In the genomic region with DNA sequence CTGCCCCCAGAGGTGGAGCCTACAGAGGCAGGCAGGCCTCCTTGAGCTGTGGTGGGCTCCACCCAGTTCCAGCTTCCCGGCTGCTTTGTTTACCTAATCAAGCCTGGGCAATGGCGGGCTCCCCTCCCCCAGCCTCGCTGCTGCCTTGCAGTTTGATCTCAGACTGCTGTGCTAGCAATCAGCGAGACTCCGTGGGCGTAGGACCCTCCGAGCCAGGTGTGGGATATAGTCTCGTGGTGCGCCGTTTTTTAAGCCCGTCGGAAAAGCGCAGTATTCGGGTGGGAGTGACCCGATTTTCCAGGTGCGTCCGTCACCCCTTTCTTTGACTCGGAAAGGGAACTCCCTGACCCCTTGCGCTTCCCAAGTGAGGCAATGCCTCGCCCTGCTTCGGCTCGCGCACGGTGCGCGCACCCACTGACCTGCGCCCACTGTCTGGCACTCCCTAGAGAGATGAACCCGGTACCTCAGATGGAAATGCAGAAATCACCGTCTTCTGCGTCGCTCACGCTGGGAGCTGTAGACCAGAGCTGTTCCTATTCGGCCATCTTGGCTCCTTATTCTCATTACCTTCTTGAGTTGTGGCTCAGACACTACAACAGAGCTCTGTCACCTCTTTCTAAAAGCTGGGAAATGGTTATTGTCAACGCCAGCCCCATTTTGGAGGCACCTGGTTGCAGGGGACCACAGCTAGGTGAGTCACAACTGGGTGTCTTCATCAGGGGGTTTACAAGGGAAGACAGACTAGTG, we compare ENCODE assay signal across 8 cellular contexts. TPM values are rescaled to one million over a fixed set of nuclear protein-coding genes. Genes with fewer than 3 reads are reported as not detected.
DNase-seq lines count a peak whose midpoint lies in the region; TF ChIP-seq lines count a peak whose summit lies in the region.
"Not testable (repeated sequence)": the region's sequence is repeated elsewhere in the genome, so short reads cannot be mapped to it uniquely, and the experiment has no call there.

No MANE protein-coding gene starts in this region.

- not testable (repeated sequence) for H3K27me3 Mint-ChIP-seq in activated CD4-positive, alpha-beta T cell treated with anti-CD3 and anti-CD28 coated beads, Interleukin-2, amount 10 ng/mL, durations not matched to agents 7 days and 5 days

- peaks cover 12% of the 10 kb centered on the region for H3K4me1 ChIP-seq in OCI-LY3 (ENCODE audit: low read length)
- peaks cover 16% of the 10 kb centered on the region for H3K4me1 ChIP-seq in adipocyte (ENCODE audit: control insufficient read depth, insufficient read depth, low read length)
- not testable (repeated sequence) for H3K4me1 ChIP-seq in mucosa of stomach (ENCODE audit: control insufficient read depth, insufficient read depth, low read length)

- H3K36me3 Mint-ChIP-seq in activated CD4-positive, alpha-beta T cell treated with anti-CD3 and anti-CD28 coated beads, Interleukin-2, amount 10 ng/mL, durations not matched to agents 7 days and 5 days (ENCODE audit: low read depth) = peaks cover 36% of the 10 kb centered on the region

- H3K27ac ChIP-seq in AG04450 (ENCODE audit: low read depth, low read length) = not testable (repeated sequence)
- peak overlapping the region; percentile 75 for H3K27ac ChIP-seq in OCI-LY3 (ENCODE audit: low read length)

- CTCF ChIA-PET in AG04450 (lab: Charles Lee) = not testable (repeated sequence)
- CTCF ChIA-PET in activated CD4-positive, alpha-beta T cell treated with anti-CD3 and anti-CD28 coated beads, Interleukin-2, amount 10 ng/mL, durations not matched to agents 7 days and 5 days (lab: Charles Lee) = interaction anchor here (1.4 to 9.6 kb wide), 3 partner anchors 7 to 28 kb away, joined by 3 to 78 read pairs (median 20); no protein-coding TSS in a partner anchor

- H3K27ac Mint-ChIP-seq in activated CD4-positive, alpha-beta T cell treated with anti-CD3 and anti-CD28 coated beads, Interleukin-2, amount 10 ng/mL, durations not matched to agents 7 days and 5 days = peak overlapping the region; percentile 100

- H3K4me2 ChIP-seq in OCI-LY3 (ENCODE audit: low read length) = peak overlapping the region; percentile 99

- H3K4me3 Mint-ChIP-seq in activated CD4-positive, alpha-beta T cell treated with anti-CD3 and anti-CD28 coated beads, Interleukin-2, amount 10 ng/mL, durations not matched to agents 7 days and 5 days = peak overlapping the region; percentile 99

- H3K4me3 ChIP-seq in AG04450 (ENCODE audit: low read depth, low read length) (peak overlapping the region; percentile 17; the same call in 1 of the 2 replicates), OCI-LY3 (ENCODE audit: low read length) (peak overlapping the region; percentile 86), adipocyte (ENCODE audit: low read length) (peak overlapping the region; percentile 76), fibroblast of pulmonary artery (replicated peaks; ENCODE audit: low read depth, low read length) (peak overlapping the region; percentile 42)
- H3K4me3 ChIP-seq in mucosa of stomach (ENCODE audit: low read length) = not testable (repeated sequence)

- POLR2A ChIA-PET in AG04450 (lab: Yijun Ruan, JAX) = not testable (repeated sequence)
- POLR2A ChIA-PET in activated CD4-positive, alpha-beta T cell treated with anti-CD3 and anti-CD28 coated beads, Interleukin-2, amount 10 ng/mL, durations not matched to agents 7 days and 5 days (lab: Charles Lee) = interaction anchor here (0.7 to 2.7 kb wide), 3 partner anchors 13 to 46 kb away, joined by 3 to 28 read pairs (median 4); no protein-coding TSS in a partner anchor

- H4K20me1 ChIP-seq in OCI-LY3 (ENCODE audit: insufficient read depth, low read length) = not testable (repeated sequence)

- peak overlapping the region; percentile 94; the same call in 1 of the 2 replicates for H2AFZ ChIP-seq in OCI-LY3 (ENCODE audit: low read depth, low read length)

- H3K79me2 ChIP-seq in OCI-LY3 (ENCODE audit: low read length) = peaks cover 19% of the 10 kb centered on the region

- H3K9me3 Mint-ChIP-seq in activated CD4-positive, alpha-beta T cell treated with anti-CD3 and anti-CD28 coated beads, Interleukin-2, amount 10 ng/mL, durations not matched to agents 7 days and 5 days = not testable (repeated sequence)

- H3K4me1 Mint-ChIP-seq in activated CD4-positive, alpha-beta T cell treated with anti-CD3 and anti-CD28 coated beads, Interleukin-2, amount 10 ng/mL, durations not matched to agents 7 days and 5 days = peaks cover 42% of the 10 kb centered on the region

- H3K27me3 ChIP-seq in AG04450 (ENCODE audit: control insufficient read depth, insufficient read depth, low read length); OCI-LY3 (ENCODE audit: low read depth, low read length); adipocyte (replicated peaks; ENCODE audit: control insufficient read depth, insufficient read depth, low read length); mucosa of stomach (ENCODE audit: control insufficient read depth, insufficient read depth, low read length): not testable (repeated sequence)

- H3K36me3 ChIP-seq in OCI-LY3 (replicated peaks; ENCODE audit: low read depth, low read length); adipocyte (ENCODE audit: control insufficient read depth, insufficient read depth, low read length, severe bottlenecking); mucosa of stomach (ENCODE audit: control insufficient read depth, insufficient read depth, low read length): not testable (repeated sequence)

- H3K9ac ChIP-seq in OCI-LY3 (ENCODE audit: low read length) (peak overlapping the region; percentile 87), adipocyte (ENCODE audit: low read length) (peak overlapping the region; percentile 78), mucosa of stomach (ENCODE audit: low read length) (peak overlapping the region; percentile 75)

- H3K9me3 ChIP-seq in AG04450 (ENCODE audit: control insufficient read depth, insufficient read depth, low read length); OCI-LY3 (ENCODE audit: insufficient read depth, low read length); adipocyte (ENCODE audit: control insufficient read depth, low read length); mucosa of stomach (ENCODE audit: control insufficient read depth, low read length): not testable (repeated sequence)

- not testable (repeated sequence) for DNase-seq in AG04450 (ENCODE audit: low read depth, low spot score); adipocyte (ENCODE audit: low read depth); fibroblast of pulmonary artery (ENCODE audit: low read depth)
- DNase-seq in Kasumi-1 (lab: John Stamatoyannopoulos, UW) = peak; percentile 31 to 33
- DNase-seq in activated CD4-positive, alpha-beta T cell treated with anti-CD3 and anti-CD28 coated beads, Interleukin-2, amount 10 ng/mL, durations not matched to agents 7 days and 5 days = peak; percentile 67
- DNase-seq in stimulated activated CD4-positive, alpha-beta T cell treated with anti-CD3 and anti-CD28 coated beads, Interleukin-4, amount 100 ng/mL, for 1 hour = peak; percentile 56

- not testable (repeated sequence) for TF ChIP-seq CTCF in AG04450 (IDR thresholded peaks at IDR 0.05; ENCODE audit: low read depth, low read length); OCI-LY3 (IDR thresholded peaks at IDR 0.05; ENCODE audit: low read depth, low read length); fibroblast of pulmonary artery (IDR thresholded peaks at IDR 0.05; ENCODE audit: low read length, missing control alignments)

RNA-seq across cellular contexts. Expression of a gene that starts 15.6 kb away (rescaled TPM):
- polyA plus RNA-seq in AG04450 (2011; rRNA removed) = 300 and 365 TPM in 2 replicates
- polyA minus RNA-seq in AG04450 (2011; rRNA and poly(A)+ RNA removed) = 40.1 and 58.9 TPM in 2 replicates
- 100 to 1,000 TPM; 190 to 201 TPM for total RNA-seq in activated CD4-positive, alpha-beta T cell treated with anti-CD3 and anti-CD28 coated beads, Interleukin-2, amount 10 ng/mL, durations not matched to agents 7 days and 5 days
